ENCODE assay signal across 8 cellular contexts in the genomic region with DNA sequence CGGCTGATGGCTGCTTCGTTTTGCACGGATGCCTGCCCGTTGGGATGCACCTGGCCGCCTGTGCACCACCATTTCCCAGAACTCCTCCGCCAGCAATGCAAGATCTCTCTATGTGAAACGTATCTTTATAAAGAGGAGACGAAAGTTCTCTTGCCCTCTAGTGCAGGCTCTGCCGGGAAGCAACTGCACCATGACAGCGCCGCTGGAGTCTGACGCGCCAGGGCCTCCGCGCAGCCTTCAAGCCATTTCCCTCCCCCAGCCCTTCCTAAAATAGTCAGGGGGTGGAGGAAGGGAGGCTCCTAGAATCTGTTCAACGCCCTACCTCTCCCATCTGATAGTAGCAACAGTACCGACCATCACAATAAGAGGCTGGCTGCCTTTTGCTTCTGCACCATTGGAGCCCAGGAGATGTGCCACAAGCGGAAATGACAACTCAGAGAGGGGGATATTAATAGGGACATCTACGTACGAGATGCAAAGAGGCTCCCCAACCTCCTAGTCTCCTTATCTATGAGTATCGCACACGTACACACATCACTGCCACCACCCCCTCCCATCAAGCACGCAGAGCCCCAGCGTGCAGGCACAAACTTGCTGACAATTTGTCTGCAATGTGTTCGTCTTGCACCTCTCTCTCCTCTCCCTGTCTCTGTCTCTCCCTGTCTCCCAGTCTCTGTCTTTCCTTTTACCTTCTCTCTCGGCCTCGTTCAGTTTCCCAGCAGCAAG. TPM values are rescaled to one million over a fixed set of nuclear protein-coding genes. Genes with fewer than 3 reads are reported as not detected.
DNase-seq lines count a peak whose midpoint lies in the region; ATAC-seq and TF ChIP-seq lines count a peak whose summit lies in the region.

No MANE protein-coding gene starts in this region.

- H3K36me3 ChIP-seq in MM.1S (replicated peaks; ENCODE audit: insufficient read depth, low read length) (no peaks in the 10 kb centered on the region), right lobe of liver (no peaks in the 10 kb centered on the region)

- no peaks in the 10 kb centered on the region for H3K9me3 Mint-ChIP-seq in activated CD4-positive, alpha-beta T cell treated with anti-CD3 and anti-CD28 coated beads for 36 hours (ENCODE audit: low read depth)

- H3K9me2 ChIP-seq in MM.1S (replicated peaks; ENCODE audit: insufficient read depth, low read length) = no peaks in the 10 kb centered on the region

- H3K4me3 Mint-ChIP-seq in activated CD4-positive, alpha-beta T cell treated with anti-CD3 and anti-CD28 coated beads for 36 hours = peak overlapping the region; percentile 62

- H3K4me2 ChIP-seq in MM.1S (ENCODE audit: low read depth, low read length) = peak overlapping the region; percentile 47; the same call in 1 of the 2 replicates

- H3K79me2 ChIP-seq in MM.1S (ENCODE audit: low read length) = no peaks in the 10 kb centered on the region

- intact Hi-C loops in activated CD4-positive, alpha-beta T cell treated with anti-CD3 and anti-CD28 coated beads for 36 hours (cut with DNase I, micrococcal nuclease) = no loop called here
- intact Hi-C loops in dorsolateral prefrontal cortex (cut with DNase I) = loop anchor here (10.0 kb wide), 2 partner anchors 71 to 161 kb away; no protein-coding TSS in a partner anchor
- intact Hi-C loops in right lobe of liver (cut with DNase I) = no loop called here

- no peak overlapping the region for H3K27ac Mint-ChIP-seq in activated CD4-positive, alpha-beta T cell treated with anti-CD3 and anti-CD28 coated beads for 36 hours

- H3F3A ChIP-seq in MM.1S (ENCODE audit: insufficient read depth, low read length) = no peaks in the 10 kb centered on the region

- DNase-seq in activated CD4-positive, alpha-beta T cell treated with anti-CD3 and anti-CD28 coated beads for 36 hours = peak; percentile 8
- DNase-seq in activated CD4-positive, alpha-beta T cell treated with anti-CD3 and anti-CD28 coated beads, Interleukin-2, amount 50 U/mL, for 48 hours = no peak
- DNase-seq in MM.1S = no peak
- DNase-seq in dorsolateral prefrontal cortex = peak in 9 of 10 donors; percentile 40 to 83 (median 67)
- DNase-seq in right lobe of liver = peak in 2 of 3 donors; percentile 20 to 44
- DNase-seq in stromal cell of bone marrow (ENCODE audit: low read depth) = peak; percentile 21
- no peak for DNase-seq in NCI-H2196 treated with DMSO at 0.1 percent for 48 hours (lab: John Stamatoyannopoulos, UW; ENCODE audit: unreplicated experiment)

- H3K9me3 ChIP-seq in MM.1S (replicated peaks; ENCODE audit: insufficient read depth, low read length) (no peaks in the 10 kb centered on the region), right lobe of liver (no peaks in the 10 kb centered on the region)

- H3K4me3 ChIP-seq in MM.1S (ENCODE audit: low read length) (no peak overlapping the region), dorsolateral prefrontal cortex (peak overlapping the region; percentile 49 to 84 (median 71)), right lobe of liver (peak overlapping the region; percentile 43 to 48 (median 43))

- H4K20me1 ChIP-seq in MM.1S (ENCODE audit: insufficient read depth, low read length) = no peaks in the 10 kb centered on the region

- POLR2A ChIA-PET in activated CD4-positive, alpha-beta T cell treated with anti-CD3 and anti-CD28 coated beads for 36 hours (lab: Charles Lee) = no interaction called here

- peaks cover 40% of the 10 kb centered on the region for H3K27me3 Mint-ChIP-seq in activated CD4-positive, alpha-beta T cell treated with anti-CD3 and anti-CD28 coated beads for 36 hours

- H3K9ac ChIP-seq in MM.1S (ENCODE audit: low read length) = no peak overlapping the region

- H3K4me1 ChIP-seq in MM.1S (ENCODE audit: low read length) (no peaks in the 10 kb centered on the region), right lobe of liver (peaks cover 0 to 12% (median 0%) of the 10 kb centered on the region in 4 donors)

- H3K27ac ChIP-seq in MM.1S (ENCODE audit: low read length) (no peak overlapping the region), dorsolateral prefrontal cortex (peak overlapping the region in 58 of 59 donors; percentile 39 to 96 (median 85)), right lobe of liver (peak overlapping the region in 2 of 3 donors; percentile 33 to 44)

- CTCF ChIA-PET in activated CD4-positive, alpha-beta T cell treated with anti-CD3 and anti-CD28 coated beads for 36 hours (lab: Charles Lee) = no interaction called here

- no peak for TF ChIP-seq POLR2A in right lobe of liver (IDR thresholded peaks at IDR 0.05)

- 15% methylated on average over 21 of the region's 27 CpGs for WGBS in right lobe of liver (ENCODE audit: insufficient coverage, low coverage, low lambda C conversion rate, missing lambda C conversion rate)

- TF ChIP-seq CTCF in MM.1S (IDR thresholded peaks at IDR 0.05; ENCODE audit: low read length) (no peak), dorsolateral prefrontal cortex (IDR thresholded peaks at IDR 0.05 in 54 of 56, conservative IDR thresholded peaks at IDR 0.05 in 2 of 56; ENCODE audit: low read depth in 1 of 56, partially characterized antibody in 56 of 56) (peak in 1 of 56 donors; percentile 3), right lobe of liver (IDR thresholded peaks at IDR 0.05) (no peak)

- H3K27me3 ChIP-seq in MM.1S (replicated peaks; ENCODE audit: insufficient read depth, low read length) = no peaks in the 10 kb centered on the region
- H3K27me3 ChIP-seq in dorsolateral prefrontal cortex = no peaks in the 10 kb centered on the region
- H3K27me3 ChIP-seq in right lobe of liver = peaks cover 0 to 8% of the 10 kb centered on the region in 2 donors

- peaks cover 5% of the 10 kb centered on the region for H3K4me1 Mint-ChIP-seq in activated CD4-positive, alpha-beta T cell treated with anti-CD3 and anti-CD28 coated beads for 36 hours

- H2AFZ ChIP-seq in MM.1S (ENCODE audit: low read length) = 0 out of 2 replicates have a peak overlapping the region, but pooled peaks have one; percentile 38

- peak; percentile 39 for ATAC-seq in activated CD4-positive, alpha-beta T cell treated with anti-CD3 and anti-CD28 coated beads for 36 hours
- ATAC-seq in right lobe of liver = peak; percentile 49 to 58 (median 54)
- ATAC-seq in HG02840 (IDR thresholded peaks at IDR 0.05; ENCODE audit: low FRiP score, unreplicated experiment) = no peak

- H3K36me3 Mint-ChIP-seq in activated CD4-positive, alpha-beta T cell treated with anti-CD3 and anti-CD28 coated beads for 36 hours (ENCODE audit: low read depth) = no peaks in the 10 kb centered on the region

RNA-seq across cellular contexts. Expression of gene SYNE1, which starts 1.1 kb away (rescaled TPM):
- total RNA-seq in activated CD4-positive, alpha-beta T cell treated with anti-CD3 and anti-CD28 coated beads for 36 hours = 10 to 100 TPM; 20.8 to 21.9 TPM
- 100 to 1,000 TPM; 127 to 442 (median 306) TPM for total RNA-seq in dorsolateral prefrontal cortex
- total RNA-seq in right lobe of liver = 10 to 100 TPM; 22.8 to 43.2 (median 25.0) TPM

Comparison
In these comparisons a context has a peak if more than half of its experiments do, and no peak if none do; other contexts are left out.
1. DNase-seq: peak in activated CD4-positive, alpha-beta T cell treated with anti-CD3 and anti-CD28 coated beads for 36 hours (single experiment), dorsolateral prefrontal cortex (9 of 10), right lobe of liver (2 of 3) and stromal cell of bone marrow (single experiment); none in activated CD4-positive, alpha-beta T cell treated with anti-CD3 and anti-CD28 coated beads, Interleukin-2, amount 50 U/mL, for 48 hours (0 of 2), MM.1S (single experiment) and NCI-H2196 treated with DMSO at 0.1 percent for 48 hours (single experiment).
2. intact Hi-C loops: an anchor here in dorsolateral prefrontal cortex (10.0 kb wide); none called in activated CD4-positive, alpha-beta T cell treated with anti-CD3 and anti-CD28 coated beads for 36 hours and right lobe of liver.